In the genomic region with DNA sequence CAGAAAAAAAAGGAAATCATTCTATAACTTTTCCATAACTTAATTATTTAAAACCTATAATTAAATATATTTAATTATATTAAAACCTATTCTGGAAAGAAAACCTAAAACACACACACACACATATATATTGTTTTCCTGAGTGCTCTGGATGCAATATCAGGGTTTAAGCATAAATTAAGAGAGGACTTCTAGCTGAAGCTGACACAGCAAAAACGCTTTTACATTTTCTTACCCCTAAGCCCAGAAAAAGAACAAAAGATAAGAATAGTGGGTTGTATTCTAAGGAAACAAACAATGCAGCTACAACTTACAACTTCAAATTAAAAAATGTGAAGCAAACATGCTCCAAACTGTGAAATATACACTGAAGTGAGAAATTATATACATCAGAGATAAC, we compare ENCODE assay signal across 39 cellular contexts. TPM values are rescaled to one million over a fixed set of nuclear protein-coding genes. Genes with fewer than 3 reads are reported as not detected.
"Had no signal": no experiment of that assay in that cellular context is flagged by ENCODE, and none has a peak within 500 bp of the region (broad histone marks: within the 10 kb centered on the region; RNA-seq: fewer than 3 reads in every experiment).

No MANE protein-coding gene starts in this region.

- DNase-seq: Kasumi-1, MG63, MM.1S, MV-4-11, NCI-H1048, NCI-H1092, NCI-H1092 treated with DMSO at 0.1 percent for 48 hours, NCI-H1105, NCI-H1105 treated with DMSO at 0.1 percent for 48 hours, NCI-H1417, NCI-H1417 treated with DMSO at 0.1 percent for 48 hours, NCI-H1436, NCI-H1436 treated with DMSO at 0.1 percent for 48 hours, NCI-H146, NCI-H1694, NCI-H1694 treated with DMSO at 0.1 percent for 48 hours, NCI-H187, NCI-H187 treated with DMSO at 0.1 percent for 48 hours, NCI-H1930, NCI-H2029, NCI-H2029 treated with DMSO at 0.1 percent for 48 hours, NCI-H2081, NCI-H2081 treated with DMSO at 0.1 percent for 48 hours, NCI-H2107, NCI-H2171, NCI-H2171 treated with DMSO at 0.1 percent for 48 hours, NCI-H2227 treated with DMSO at 0.1 percent for 48 hours, NCI-H226, NCI-H345, NCI-H446, NCI-H446 treated with DMSO at 0.1 percent for 48 hours, NCI-H510A, NCI-H510A treated with DMSO at 0.1 percent for 48 hours, NCI-H524, NCI-H524 treated with DMSO at 0.1 percent for 48 hours had no signal

- H3K27me3 ChIP-seq: MG63 had no signal

- H3K4me3 ChIP-seq: MG63 had no signal

- H3K36me3 ChIP-seq: MG63 had no signal

- H3K9me3 ChIP-seq: MG63 had no signal

RNA-seq across cellular contexts. Expression of gene TMPRSS11B, which starts 52.3 kb away (rescaled TPM):
- total RNA-seq: LHCN-M2, M059J, MCF 10A, NCI-H460 had no signal
